Comparison of ENCODE assay signal across 13 cellular contexts in the genomic region with DNA sequence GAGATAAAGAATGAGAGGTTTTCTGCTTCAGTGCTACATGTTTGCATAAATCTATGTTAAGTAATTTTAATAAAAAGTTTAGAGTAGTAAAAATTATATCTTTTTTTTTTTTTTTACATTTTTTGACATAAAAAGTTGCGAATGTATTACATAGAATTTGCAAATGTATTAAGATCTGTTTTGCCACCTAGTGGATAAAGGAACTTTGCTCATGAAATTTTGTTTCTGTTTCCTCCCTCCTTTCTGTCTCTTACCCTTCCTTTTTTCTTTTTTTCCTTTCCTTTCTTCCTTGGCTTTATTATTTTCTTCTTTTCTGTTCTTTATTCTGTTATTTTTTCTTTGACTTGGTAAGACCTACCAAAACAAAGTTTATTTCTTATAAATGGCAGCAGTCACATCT. TPM values are rescaled to one million over a fixed set of nuclear protein-coding genes. Genes with fewer than 3 reads are reported as not detected.
DNase-seq lines count a peak whose midpoint lies in the region; ATAC-seq and TF ChIP-seq lines count a peak whose summit lies in the region.
"Had no signal": no experiment of that assay in that cellular context is flagged by ENCODE, and none has a peak within 500 bp of the region (broad histone marks: within the 10 kb centered on the region; RNA-seq: fewer than 3 reads in every experiment).

No MANE protein-coding gene starts in this region.

- H3K27me3 Mint-ChIP-seq in stimulated activated naive B cell treated with anti-CD40 and anti-IgM and Interleukin-4, amounts not matched to agents 10 μg/mL and 1 μg/mL and 100 μg/mL, for 72 hours = no peaks in the 10 kb centered on the region

- H3K9me3 Mint-ChIP-seq in stimulated activated naive B cell treated with anti-CD40 and anti-IgM and Interleukin-4, amounts not matched to agents 10 μg/mL and 1 μg/mL and 100 μg/mL, for 72 hours = no peaks in the 10 kb centered on the region

- H3K4me1 Mint-ChIP-seq in stimulated activated naive B cell treated with anti-CD40 and anti-IgM and Interleukin-4, amounts not matched to agents 10 μg/mL and 1 μg/mL and 100 μg/mL, for 72 hours = peaks cover 2 to 20% of the 10 kb centered on the region in 2 donors

- H4K20me1 ChIP-seq in PC-9 (ENCODE audit: insufficient read depth) = no peaks in the 10 kb centered on the region

- POLR2A ChIA-PET in PC-9 (lab: Charles Lee; ENCODE audit: unreplicated experiment) = no interaction called here

- no peak overlapping the region for H3K4me2 ChIP-seq in PC-9

- CTCF ChIA-PET in PC-9 (lab: Charles Lee) = no interaction called here

- peak overlapping the region; percentile 2 for H3K27ac Mint-ChIP-seq in stimulated activated naive B cell treated with anti-CD40 and anti-IgM and Interleukin-4, amounts not matched to agents 10 μg/mL and 1 μg/mL and 100 μg/mL, for 72 hours

- no peak overlapping the region for H3K4me3 Mint-ChIP-seq in stimulated activated naive B cell treated with anti-CD40 and anti-IgM and Interleukin-4, amounts not matched to agents 10 μg/mL and 1 μg/mL and 100 μg/mL, for 72 hours

- no peaks in the 10 kb centered on the region for H3F3A ChIP-seq in PC-9 (ENCODE audit: insufficient read depth, low read depth)

- no peak overlapping the region for H2AFZ ChIP-seq in PC-9

- no peaks in the 10 kb centered on the region for H3K79me2 ChIP-seq in PC-9 (ENCODE audit: low read depth)

- ATAC-seq in stimulated activated naive B cell treated with anti-CD40 and anti-IgM and Interleukin-4, amounts not matched to agents 10 μg/mL and 1 μg/mL and 100 μg/mL, for 72 hours (replicated peaks) = no peak
- ATAC-seq: gastrocnemius medialis had no signal

- BruUV-seq in PC-9 (replicated peaks; lab: Mats Ljungman, UMichigan) = no TSS peak

- H3K4me1 ChIP-seq in cardiac muscle cell (ENCODE audit: low read depth) (no peaks in the 10 kb centered on the region), right atrium auricular region (peaks cover 0 to 5% of the 10 kb centered on the region in 2 donors), PC-9 (replicated peaks; ENCODE audit: insufficient read depth) (no peaks in the 10 kb centered on the region)

- TF ChIP-seq CTCF in cardiac muscle cell (IDR thresholded peaks at IDR 0.05; ENCODE audit: low read depth, low read length) = peak; percentile 37
- TF ChIP-seq CTCF in right atrium auricular region (IDR thresholded peaks at IDR 0.05) = peak in 1 of 2 donors; percentile 48
- peak; percentile 61 for TF ChIP-seq CTCF in PC-9 (conservative IDR thresholded peaks at IDR 0.05)
- TF ChIP-seq CTCF in fibroblast of pulmonary artery (IDR thresholded peaks at IDR 0.05; ENCODE audit: low read length, missing control alignments) = peak; percentile 40

- no peak overlapping the region for H3K4me3 ChIP-seq in cardiac muscle cell
- H3K4me3 ChIP-seq in right atrium auricular region = no peak overlapping the region
- no peak overlapping the region for H3K4me3 ChIP-seq in PC-9
- no peak overlapping the region for H3K4me3 ChIP-seq in fibroblast of pulmonary artery (replicated peaks; ENCODE audit: low read depth, low read length)
- H3K4me3 ChIP-seq: gastrocnemius medialis had no signal

- peaks cover 20 to 43% of the 10 kb centered on the region in 2 donors for H3K36me3 Mint-ChIP-seq in stimulated activated naive B cell treated with anti-CD40 and anti-IgM and Interleukin-4, amounts not matched to agents 10 μg/mL and 1 μg/mL and 100 μg/mL, for 72 hours

- peaks cover 17% of the 10 kb centered on the region for H3K36me3 ChIP-seq in cardiac muscle cell
- peaks cover 23% of the 10 kb centered on the region for H3K36me3 ChIP-seq in right atrium auricular region
- H3K36me3 ChIP-seq in PC-9 (ENCODE audit: low read depth) = peaks cover 27% of the 10 kb centered on the region

- H3K9me3 ChIP-seq in cardiac muscle cell (ENCODE audit: low read depth) = no peaks in the 10 kb centered on the region
- no peaks in the 10 kb centered on the region for H3K9me3 ChIP-seq in right atrium auricular region
- no peaks in the 10 kb centered on the region for H3K9me3 ChIP-seq in PC-9 (ENCODE audit: insufficient read depth, low read depth)
- H3K9me3 ChIP-seq: gastrocnemius medialis had no signal

- H3K27ac ChIP-seq in cardiac muscle cell = no peak overlapping the region
- no peak overlapping the region for H3K27ac ChIP-seq in right atrium auricular region
- H3K27ac ChIP-seq in PC-9 = no peak overlapping the region
- H3K27ac ChIP-seq: gastrocnemius medialis had no signal

- H3K27me3 ChIP-seq in cardiac muscle cell (no peaks in the 10 kb centered on the region), right atrium auricular region (no peaks in the 10 kb centered on the region), PC-9 (ENCODE audit: insufficient read depth, low read depth) (no peaks in the 10 kb centered on the region)
- H3K27me3 ChIP-seq: gastrocnemius medialis had no signal

- no peaks in the 10 kb centered on the region for H3K9me2 ChIP-seq in PC-9 (ENCODE audit: insufficient read depth)

- DNase-seq in cardiac muscle cell (ENCODE audit: low read depth in 1 of 2, low spot score in 1 of 2) = peak in 1 of 2 donors; percentile 43
- no peak for DNase-seq in right atrium auricular region (ENCODE audit: low spot score)
- no peak for DNase-seq in PC-9
- peak; percentile 50 for DNase-seq in fibroblast of pulmonary artery (ENCODE audit: low read depth)
- no peak for DNase-seq in stimulated activated naive B cell treated with anti-CD40 and anti-IgM and Interleukin-4, amounts not matched to agents 10 μg/mL and 1 μg/mL and 100 μg/mL, for 72 hours
- DNase-seq in stimulated activated CD4-positive, alpha-beta T cell treated with anti-CD3 and anti-CD28 coated beads, Interleukin-15, amount 100 ng/mL, for 24 hours = no peak
- no peak for DNase-seq in DMS 273 (lab: John Stamatoyannopoulos, UW; ENCODE audit: unreplicated experiment)
- no peak for DNase-seq in effector CD4-positive, alpha-beta T cell
- DNase-seq: activated CD8-positive, alpha-beta memory T cell treated with anti-CD3 and anti-CD28 coated beads, Interleukin-2, amount 50 U/mL, for 4 hours; AML-193; gastrocnemius medialis; mesendoderm; NCI-H1436 had no signal

- intact Hi-C loops in PC-9 (cut with micrococcal nuclease; ENCODE audit: unreplicated experiment) = loop anchor here (10.0 kb wide), 1 partner anchor 684 kb away; no protein-coding TSS in a partner anchor

RNA-seq across cellular contexts. Expression of gene UTS2B, which starts 58.5 kb away (rescaled TPM):
- total RNA-seq in cardiac muscle cell (0.32 TPM in 1 of 2 replicates, not detected in the other), right atrium auricular region (under 1 TPM in 1 of 2 donors, not detected in 1; 0.39 TPM), PC-9 (2021) (1.1 TPM in 2 replicates)
- 0.81 and 1.9 TPM in 2 replicates for polyA plus RNA-seq in cardiac muscle cell
- total RNA-seq: gastrocnemius medialis had no signal

RNA-seq across cellular contexts. Expression of gene CCDC50, which starts 59.6 kb away (rescaled TPM):
- total RNA-seq in cardiac muscle cell = 68.6 and 82.3 TPM in 2 replicates
- polyA plus RNA-seq in cardiac muscle cell = 25.3 and 34.1 TPM in 2 replicates
- 10 to 100 TPM; 58.7 to 70.7 TPM for total RNA-seq in right atrium auricular region
- 106 and 118 TPM in 2 replicates for total RNA-seq in PC-9 (2021)
